In the genomic region with DNA sequence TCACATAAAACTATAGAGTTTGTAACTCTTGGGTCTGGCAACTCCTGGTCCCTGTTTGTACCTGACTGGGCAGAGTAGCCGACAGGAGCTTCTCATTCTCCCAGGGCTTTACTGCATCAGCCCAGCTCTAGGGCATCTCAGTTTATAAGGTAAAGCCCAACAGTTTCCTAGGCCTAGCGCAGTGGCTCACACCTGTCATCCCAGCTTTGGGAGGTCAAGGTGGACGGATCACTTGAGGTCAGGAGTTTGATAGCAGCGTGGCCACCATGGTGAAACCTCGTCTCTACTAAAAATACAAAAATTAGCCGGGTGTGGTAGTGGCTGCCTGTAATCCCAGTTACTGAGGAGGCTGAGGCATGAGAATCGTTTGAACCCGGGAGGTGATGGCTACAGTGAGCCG, we compare ENCODE assay signal across 1 cellular context.
TF ChIP-seq lines count a peak whose summit lies in the region.

No MANE protein-coding gene starts in this region.

TF ChIP-seq in HEK293, 187 proteins besides CTCF, POLR2A, EP300 and RAD21 (continued from another document):
- TF ChIP-seq ZBTB49 (tag by site-specific recombination; IDR thresholded peaks at IDR 0.05; ENCODE audit: low read depth) = no peak
